Comparison of ENCODE assay signal across 8 cellular contexts in genomic region chr17:42387663-42388380, GRCh38. TPM values are rescaled to one million over a fixed set of nuclear protein-coding genes. Genes with fewer than 3 reads are reported as not detected.
DNase-seq lines count a peak whose midpoint lies in the region.

No MANE protein-coding gene starts in this region.

- H3K9me3 Mint-ChIP-seq in IgD-negative memory B cell = no peaks in the 10 kb centered on the region

- H3K27ac ChIP-seq in caudate nucleus (ENCODE audit: low read depth, low read length) = peak overlapping the region; percentile 96

- H3K27ac Mint-ChIP-seq in IgD-negative memory B cell = peak overlapping the region; percentile 98 to 100 (median 100)

- H3K27me3 Mint-ChIP-seq in IgD-negative memory B cell = no peaks in the 10 kb centered on the region

- H3K4me1 Mint-ChIP-seq in IgD-negative memory B cell = peaks cover 29 to 38% (median 37%) of the 10 kb centered on the region in 3 donors

- no peaks in the 10 kb centered on the region for H3K36me3 Mint-ChIP-seq in IgD-negative memory B cell

- H3K4me3 Mint-ChIP-seq in IgD-negative memory B cell = peak overlapping the region; percentile 90 to 98 (median 95)

- DNase-seq in NCI-H2029 (lab: John Stamatoyannopoulos, UW) = peak; percentile 13
- DNase-seq in NCI-H2029 treated with DMSO at 0.1 percent for 48 hours (lab: John Stamatoyannopoulos, UW) = no peak
- peak; percentile 78 for DNase-seq in SW480 (ENCODE audit: low spot score)
- peak in 34 of 61 donors; percentile 11 to 79 (median 51) for DNase-seq in caudate nucleus (lab: John Stamatoyannopoulos, UW)
- peak; percentile 79 for DNase-seq in left kidney (ENCODE audit: low read depth, low spot score)
- peak in 2 of 3 experiments; percentile 10 to 13 for DNase-seq in stimulated activated CD4-positive, alpha-beta T cell treated with anti-CD3 and anti-CD28 coated beads, TNF-alpha, amount 100 ng/mL, for 4 hours (ENCODE audit: low read depth in 3 of 3)
- DNase-seq in COLO829 (ENCODE audit: low spot score) = no peak

RNA-seq across cellular contexts. Expression of gene STAT3, which starts 0.4 kb away (rescaled TPM):
- 106 TPM for polyA plus RNA-seq in IgD-negative memory B cell

RNA-seq across cellular contexts. Expression of gene CAVIN1, which starts 35.2 kb away (rescaled TPM):
- not detected for polyA plus RNA-seq in IgD-negative memory B cell

Comparison
In these comparisons a context has a peak if more than half of its experiments do, and no peak if none do; other contexts are left out.
1. DNase-seq: peak in NCI-H2029 (single experiment), SW480 (single experiment), caudate nucleus (34 of 61), left kidney (single experiment) and stimulated activated CD4-positive, alpha-beta T cell treated with anti-CD3 and anti-CD28 coated beads, TNF-alpha, amount 100 ng/mL, for 4 hours (2 of 3); none in NCI-H2029 treated with DMSO at 0.1 percent for 48 hours (single experiment) and COLO829 (single experiment).